2 cellular contexts compared by ENCODE assay signal in the genomic region with DNA sequence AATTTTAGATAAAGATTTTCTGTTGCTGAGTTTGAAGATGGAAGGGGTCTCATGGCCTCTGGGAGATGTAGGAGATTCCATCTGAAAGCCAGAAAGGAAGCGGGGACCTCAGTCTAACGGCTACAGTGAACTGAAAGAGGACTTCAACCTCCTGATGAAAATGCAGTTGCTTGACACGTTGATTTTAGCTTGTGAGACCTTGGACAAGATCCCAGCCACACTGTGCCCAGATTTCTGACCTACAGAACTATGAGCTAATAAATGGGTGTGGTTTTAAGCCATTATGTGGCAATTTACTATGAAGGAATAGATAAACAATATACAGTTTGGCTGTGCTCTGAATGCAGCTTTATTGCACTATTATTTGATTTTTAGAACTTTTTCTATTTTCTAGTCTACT.
TF ChIP-seq lines count a peak whose summit lies in the region.

No MANE protein-coding gene starts in this region.

TF ChIP-seq in IMR-90, 13 proteins besides CTCF, POLR2A, EP300 and RAD21:
- TF ChIP-seq CEBPB (IDR thresholded peaks at IDR 0.05; ENCODE audit: low read depth, low read length) (peak; percentile 40; the same call in 1 of the 2 replicates), BHLHE40 (IDR thresholded peaks at IDR 0.05; ENCODE audit: low read depth, low read length) (no peak)

TF ChIP-seq in liver, 16 proteins besides CTCF, POLR2A, EP300 and RAD21:
- TF ChIP-seq YY1 (IDR thresholded peaks at IDR 0.05) (peak; percentile 74), TAF1 (conservative IDR thresholded peaks at IDR 0.05) (no peak), JUND (IDR thresholded peaks at IDR 0.05) (peak in 1 of 2 donors; percentile 73), FOXA1 (IDR thresholded peaks at IDR 0.05) (no peak), NR2F2 (IDR thresholded peaks at IDR 0.05) (no peak), HNF4A (conservative IDR thresholded peaks at IDR 0.05) (peak; percentile 89 to 95), SP1 (IDR thresholded peaks at IDR 0.05) (peak; percentile 58), FOXA2 (IDR thresholded peaks at IDR 0.05) (peak; percentile 15), RXRA (IDR thresholded peaks at IDR 0.05) (peak; percentile 28 to 71), GABPA (IDR thresholded peaks at IDR 0.05 in 1 of 2, conservative IDR thresholded peaks at IDR 0.05 in 1 of 2) (peak in 1 of 2 donors; percentile 13), EGR1 (IDR thresholded peaks at IDR 0.05; ENCODE audit: low read depth in 2 of 2) (no peak), HNF4G (IDR thresholded peaks at IDR 0.05) (peak; percentile 70)
- TF ChIP-seq, protein P1, sequence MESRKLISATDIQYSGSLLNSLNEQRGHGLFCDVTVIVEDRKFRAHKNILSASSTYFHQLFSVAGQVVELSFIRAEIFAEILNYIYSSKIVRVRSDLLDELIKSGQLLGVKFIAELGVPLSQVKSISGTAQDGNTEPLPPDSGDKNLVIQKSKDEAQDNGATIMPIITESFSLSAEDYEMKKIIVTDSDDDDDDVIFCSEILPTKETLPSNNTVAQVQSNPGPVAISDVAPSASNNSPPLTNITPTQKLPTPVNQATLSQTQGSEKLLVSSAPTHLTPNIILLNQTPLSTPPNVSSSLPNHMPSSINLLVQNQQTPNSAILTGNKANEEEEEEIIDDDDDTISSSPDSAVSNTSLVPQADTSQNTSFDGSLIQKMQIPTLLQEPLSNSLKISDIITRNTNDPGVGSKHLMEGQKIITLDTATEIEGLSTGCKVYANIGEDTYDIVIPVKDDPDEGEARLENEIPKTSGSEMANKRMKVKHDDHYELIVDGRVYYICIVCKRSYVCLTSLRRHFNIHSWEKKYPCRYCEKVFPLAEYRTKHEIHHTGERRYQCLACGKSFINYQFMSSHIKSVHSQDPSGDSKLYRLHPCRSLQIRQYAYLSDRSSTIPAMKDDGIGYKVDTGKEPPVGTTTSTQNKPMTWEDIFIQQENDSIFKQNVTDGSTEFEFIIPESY (IDR thresholded peaks at IDR 0.05), result peak; percentile 77
- TF ChIP-seq, protein P2, sequence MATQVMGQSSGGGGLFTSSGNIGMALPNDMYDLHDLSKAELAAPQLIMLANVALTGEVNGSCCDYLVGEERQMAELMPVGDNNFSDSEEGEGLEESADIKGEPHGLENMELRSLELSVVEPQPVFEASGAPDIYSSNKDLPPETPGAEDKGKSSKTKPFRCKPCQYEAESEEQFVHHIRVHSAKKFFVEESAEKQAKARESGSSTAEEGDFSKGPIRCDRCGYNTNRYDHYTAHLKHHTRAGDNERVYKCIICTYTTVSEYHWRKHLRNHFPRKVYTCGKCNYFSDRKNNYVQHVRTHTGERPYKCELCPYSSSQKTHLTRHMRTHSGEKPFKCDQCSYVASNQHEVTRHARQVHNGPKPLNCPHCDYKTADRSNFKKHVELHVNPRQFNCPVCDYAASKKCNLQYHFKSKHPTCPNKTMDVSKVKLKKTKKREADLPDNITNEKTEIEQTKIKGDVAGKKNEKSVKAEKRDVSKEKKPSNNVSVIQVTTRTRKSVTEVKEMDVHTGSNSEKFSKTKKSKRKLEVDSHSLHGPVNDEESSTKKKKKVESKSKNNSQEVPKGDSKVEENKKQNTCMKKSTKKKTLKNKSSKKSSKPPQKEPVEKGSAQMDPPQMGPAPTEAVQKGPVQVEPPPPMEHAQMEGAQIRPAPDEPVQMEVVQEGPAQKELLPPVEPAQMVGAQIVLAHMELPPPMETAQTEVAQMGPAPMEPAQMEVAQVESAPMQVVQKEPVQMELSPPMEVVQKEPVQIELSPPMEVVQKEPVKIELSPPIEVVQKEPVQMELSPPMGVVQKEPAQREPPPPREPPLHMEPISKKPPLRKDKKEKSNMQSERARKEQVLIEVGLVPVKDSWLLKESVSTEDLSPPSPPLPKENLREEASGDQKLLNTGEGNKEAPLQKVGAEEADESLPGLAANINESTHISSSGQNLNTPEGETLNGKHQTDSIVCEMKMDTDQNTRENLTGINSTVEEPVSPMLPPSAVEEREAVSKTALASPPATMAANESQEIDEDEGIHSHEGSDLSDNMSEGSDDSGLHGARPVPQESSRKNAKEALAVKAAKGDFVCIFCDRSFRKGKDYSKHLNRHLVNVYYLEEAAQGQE (IDR thresholded peaks at IDR 0.05), result peak; percentile 25
- TF ChIP-seq, protein P3, sequence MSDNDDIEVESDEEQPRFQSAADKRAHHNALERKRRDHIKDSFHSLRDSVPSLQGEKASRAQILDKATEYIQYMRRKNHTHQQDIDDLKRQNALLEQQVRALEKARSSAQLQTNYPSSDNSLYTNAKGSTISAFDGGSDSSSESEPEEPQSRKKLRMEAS (IDR thresholded peaks at IDR 0.05), result peak; percentile 40
- TF ChIP-seq, protein P4, sequence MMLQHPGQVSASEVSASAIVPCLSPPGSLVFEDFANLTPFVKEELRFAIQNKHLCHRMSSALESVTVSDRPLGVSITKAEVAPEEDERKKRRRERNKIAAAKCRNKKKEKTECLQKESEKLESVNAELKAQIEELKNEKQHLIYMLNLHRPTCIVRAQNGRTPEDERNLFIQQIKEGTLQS (IDR thresholded peaks at IDR 0.05), result no peak
